ENCODE assay signal across 21 cellular contexts in the genomic region with DNA sequence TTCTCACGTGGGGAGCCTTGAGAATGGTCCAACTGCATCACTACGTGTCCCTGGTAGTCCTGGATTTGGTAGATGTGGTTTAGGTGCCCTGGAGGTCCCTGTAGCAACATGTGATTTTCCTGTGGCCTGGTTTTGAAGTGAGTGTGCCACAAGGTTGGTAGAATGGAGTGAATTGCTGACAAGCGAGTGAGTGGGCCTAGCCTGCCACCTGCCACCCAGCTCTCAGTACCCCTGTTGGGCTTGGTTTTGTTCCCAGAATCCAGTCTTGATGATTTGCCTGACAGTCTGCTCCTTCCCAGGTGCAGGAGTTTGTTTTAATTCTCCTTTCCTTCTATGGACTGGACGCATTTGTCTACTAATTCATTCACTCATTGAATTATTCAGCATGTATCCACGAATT.
"Had no signal": no experiment of that assay in that cellular context is flagged by ENCODE, and none has a peak within 500 bp of the region (broad histone marks: within the 10 kb centered on the region; RNA-seq: fewer than 3 reads in every experiment).

No MANE protein-coding gene starts in this region.

- H3K9ac ChIP-seq: neural progenitor cell, parathyroid adenoma had no signal

- H3K9me3 ChIP-seq: esophagus muscularis mucosa, gastroesophageal sphincter, left ventricle myocardium inferior, lower lobe of right lung, prostate gland, sigmoid colon, stomach had no signal

- ATAC-seq: effector memory CD8-positive, alpha-beta T cell; gastroesophageal sphincter; lower lobe of right lung; natural killer cell treated with Interleukin-12 subunit alpha and Interleukin-12 subunit beta and Interleukin-15 and Interleukin-18, amount 100 ng/mL, for 72 hours had no signal

- H3K4me3 ChIP-seq: esophagus muscularis mucosa, gastroesophageal sphincter, left ventricle myocardium inferior, lower lobe of right lung, neural progenitor cell, prostate gland, sigmoid colon, skin epidermis, stomach had no signal

- H3K4me3 Mint-ChIP-seq: effector memory CD8-positive, alpha-beta T cell; memory B cell; mesothelial cell of epicardium; natural killer cell treated with Interleukin-12 subunit alpha and Interleukin-12 subunit beta and Interleukin-15 and Interleukin-18, amount 100 ng/mL, for 72 hours; neural progenitor cell had no signal

- H3K27ac Mint-ChIP-seq: memory B cell; mesothelial cell of epicardium; natural killer cell treated with Interleukin-12 subunit alpha and Interleukin-12 subunit beta and Interleukin-15 and Interleukin-18, amount 100 ng/mL, for 72 hours; neural progenitor cell had no signal

- H3K9me3 Mint-ChIP-seq: effector memory CD8-positive, alpha-beta T cell; memory B cell; mesothelial cell of epicardium; natural killer cell treated with Interleukin-12 subunit alpha and Interleukin-12 subunit beta and Interleukin-15 and Interleukin-18, amount 100 ng/mL, for 72 hours; neural progenitor cell had no signal

- H3K27me3 ChIP-seq: neural progenitor cell, sigmoid colon, stomach had no signal

- DNase-seq: effector memory CD8-positive, alpha-beta T cell; glutamatergic neuron; left ventricle myocardium inferior; occipital lobe; sigmoid colon; stimulated activated CD4-positive, alpha-beta T cell treated with anti-CD3 and anti-CD28 coated beads, Interleukin-2, amount 100 ng/mL, for 24 hours; stimulated activated CD4-positive, alpha-beta T cell treated with anti-CD3 and anti-CD28 coated beads, Interleukin-4, amount 100 ng/mL, for 4 hours; stimulated activated naive CD4-positive, alpha-beta T cell; stomach; trophoblast cell had no signal

- H3K36me3 Mint-ChIP-seq: memory B cell; mesothelial cell of epicardium; natural killer cell treated with Interleukin-12 subunit alpha and Interleukin-12 subunit beta and Interleukin-15 and Interleukin-18, amount 100 ng/mL, for 72 hours; neural progenitor cell had no signal

- H3K27ac ChIP-seq: epithelial cell of prostate, esophagus muscularis mucosa, gastroesophageal sphincter, left ventricle myocardium inferior, lower lobe of right lung, neural progenitor cell, parathyroid adenoma, prostate gland, sigmoid colon, skin epidermis, stomach had no signal

- H3K4me2 ChIP-seq: neural progenitor cell had no signal

- H2AFZ ChIP-seq: neural progenitor cell, parathyroid adenoma had no signal

- H3K4me1 ChIP-seq: gastroesophageal sphincter, left ventricle myocardium inferior, neural progenitor cell, sigmoid colon had no signal

- H3K36me3 ChIP-seq: esophagus muscularis mucosa, gastroesophageal sphincter, left ventricle myocardium inferior, lower lobe of right lung, neural progenitor cell, prostate gland, sigmoid colon, stomach had no signal
